In genomic region chr9:105834404-105834803, GRCh38 we compare ENCODE assay signal across 20 cellular contexts.
"Had no signal": no experiment of that assay in that cellular context is flagged by ENCODE, and none has a peak within 500 bp of the region (broad histone marks: within the 10 kb centered on the region; RNA-seq: fewer than 3 reads in every experiment).

No MANE protein-coding gene starts in this region.

- ATAC-seq: esophagus mucosa; gastrocnemius medialis; heart right ventricle; left ventricle myocardium superior; mucosa of descending colon; naive thymus-derived CD8-positive, alpha-beta T cell; psoas muscle; sciatic nerve; stimulated activated naive B cell treated with anti-CD40 and anti-IgM and Interleukin-4, amounts not matched to agents 10 μg/mL and 1 μg/mL and 100 μg/mL, for 72 hours; stimulated activated naive CD8-positive, alpha-beta T cell treated with anti-CD3 and anti-CD28 coated beads, Interleukin-15, amount 100 ng/mL, for 72 hours had no signal

- H3K36me3 ChIP-seq: gastrocnemius medialis, heart right ventricle, neutrophil, thoracic aorta, transverse colon had no signal

- H3K9me3 Mint-ChIP-seq: naive thymus-derived CD8-positive, alpha-beta T cell; stimulated activated naive B cell treated with anti-CD40 and anti-IgM and Interleukin-4, amounts not matched to agents 10 μg/mL and 1 μg/mL and 100 μg/mL, for 72 hours; stimulated activated naive CD8-positive, alpha-beta T cell treated with anti-CD3 and anti-CD28 coated beads, Interleukin-15, amount 100 ng/mL, for 72 hours had no signal

- DNase-seq: effector CD4-positive, alpha-beta T cell; gastrocnemius medialis; heart right ventricle; hypothalamus; islet precursor cell; left ventricle myocardium superior; naive thymus-derived CD8-positive, alpha-beta T cell; psoas muscle; stimulated activated CD4-positive, alpha-beta T cell treated with anti-CD3 and anti-CD28 coated beads, Interleukin-2, amount 100 ng/mL, for 24 hours; stimulated activated CD4-positive, alpha-beta T cell treated with anti-CD3 and anti-CD28 coated beads, Interleukin-4, amount 100 ng/mL, for 4 hours; stimulated activated naive B cell treated with anti-CD40 and anti-IgM and Interleukin-4, amounts not matched to agents 10 μg/mL and 1 μg/mL and 100 μg/mL, for 72 hours; stimulated activated naive CD8-positive, alpha-beta T cell treated with anti-CD3 and anti-CD28 coated beads, Interleukin-15, amount 100 ng/mL, for 72 hours; substantia nigra; transverse colon had no signal

- H3K9me3 ChIP-seq: gastrocnemius medialis, heart right ventricle, mucosa of descending colon, neutrophil, psoas muscle, thoracic aorta, transverse colon had no signal

- H3K36me3 Mint-ChIP-seq: naive thymus-derived CD8-positive, alpha-beta T cell; stimulated activated naive B cell treated with anti-CD40 and anti-IgM and Interleukin-4, amounts not matched to agents 10 μg/mL and 1 μg/mL and 100 μg/mL, for 72 hours had no signal

- FAIRE-seq: colon had no signal

- H3K4me3 Mint-ChIP-seq: naive thymus-derived CD8-positive, alpha-beta T cell; stimulated activated naive B cell treated with anti-CD40 and anti-IgM and Interleukin-4, amounts not matched to agents 10 μg/mL and 1 μg/mL and 100 μg/mL, for 72 hours; stimulated activated naive CD8-positive, alpha-beta T cell treated with anti-CD3 and anti-CD28 coated beads, Interleukin-15, amount 100 ng/mL, for 72 hours had no signal

- H3K4me1 ChIP-seq: transverse colon had no signal

- H3K27me3 ChIP-seq: gastrocnemius medialis, heart right ventricle, neutrophil, transverse colon had no signal

- H3K27ac Mint-ChIP-seq: stimulated activated naive B cell treated with anti-CD40 and anti-IgM and Interleukin-4, amounts not matched to agents 10 μg/mL and 1 μg/mL and 100 μg/mL, for 72 hours; stimulated activated naive CD8-positive, alpha-beta T cell treated with anti-CD3 and anti-CD28 coated beads, Interleukin-15, amount 100 ng/mL, for 72 hours had no signal

- H3K27me3 Mint-ChIP-seq: stimulated activated naive B cell treated with anti-CD40 and anti-IgM and Interleukin-4, amounts not matched to agents 10 μg/mL and 1 μg/mL and 100 μg/mL, for 72 hours; stimulated activated naive CD8-positive, alpha-beta T cell treated with anti-CD3 and anti-CD28 coated beads, Interleukin-15, amount 100 ng/mL, for 72 hours had no signal

- H3K27ac ChIP-seq: gastrocnemius medialis, heart right ventricle, neutrophil, psoas muscle, thoracic aorta, transverse colon had no signal

- H3K4me3 ChIP-seq: gastrocnemius medialis, heart right ventricle, mucosa of descending colon, psoas muscle, thoracic aorta, transverse colon had no signal

- H3K4me1 Mint-ChIP-seq: stimulated activated naive B cell treated with anti-CD40 and anti-IgM and Interleukin-4, amounts not matched to agents 10 μg/mL and 1 μg/mL and 100 μg/mL, for 72 hours; stimulated activated naive CD8-positive, alpha-beta T cell treated with anti-CD3 and anti-CD28 coated beads, Interleukin-15, amount 100 ng/mL, for 72 hours had no signal
